Comparison of ENCODE assay signal across 6 cellular contexts in the genomic region with DNA sequence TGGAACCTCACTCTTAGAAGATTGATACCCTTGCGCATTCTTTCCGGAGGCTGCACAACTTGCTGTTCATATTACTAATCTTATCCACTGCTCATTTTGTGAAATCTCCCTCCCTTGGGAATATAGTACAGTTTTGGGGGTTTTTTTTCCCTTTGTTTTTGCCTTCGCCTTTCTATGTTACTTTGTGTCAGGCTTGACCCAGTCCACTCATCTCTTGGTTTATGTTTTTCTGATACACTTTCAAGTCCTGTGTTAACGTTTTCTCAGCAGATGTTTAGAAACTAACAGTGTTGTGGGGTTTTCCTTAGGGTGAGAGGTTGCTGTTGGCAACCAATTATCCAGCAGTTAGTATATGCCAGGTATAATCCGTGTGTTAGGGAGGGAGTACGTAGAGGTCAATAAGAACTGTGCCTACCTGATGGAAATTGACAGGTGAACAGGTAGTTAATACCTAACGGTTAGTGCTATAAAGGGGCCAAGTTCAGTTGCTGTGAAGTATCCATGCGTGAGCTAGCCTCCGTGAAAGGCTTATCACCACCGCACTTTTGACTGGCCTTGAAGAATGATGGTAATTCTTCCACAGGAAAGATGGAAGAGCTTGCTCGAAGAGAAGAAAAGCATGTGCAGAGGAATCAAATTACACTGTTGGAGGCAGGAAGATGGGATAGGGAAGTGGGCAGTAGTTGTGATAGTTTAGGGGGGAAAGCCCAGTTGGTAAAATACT. TPM values are rescaled to one million over a fixed set of nuclear protein-coding genes. Genes with fewer than 3 reads are reported as not detected.
A peak's percentile ranks its signal among the peaks of the same experiment; 100 is the strongest.
DNase-seq lines count a peak whose midpoint lies in the region; ATAC-seq lines count a peak whose summit lies in the region.

No MANE protein-coding gene starts in this region.

- no peaks in the 10 kb centered on the region for H3K27me3 Mint-ChIP-seq in activated T-helper 17 cell treated with anti-CD3 and anti-CD28 coated beads, Interleukin-2, amount 50 U/mL, for 72 hours

- H3K4me3 Mint-ChIP-seq in activated T-helper 17 cell treated with anti-CD3 and anti-CD28 coated beads, Interleukin-2, amount 50 U/mL, for 72 hours: peak overlapping the region; percentile 88

- peak overlapping the region; percentile 92 for H3K27ac Mint-ChIP-seq in activated T-helper 17 cell treated with anti-CD3 and anti-CD28 coated beads, Interleukin-2, amount 50 U/mL, for 72 hours

- DNase-seq in NCI-H1417 (lab: John Stamatoyannopoulos, UW) (peak in 2 of 3 experiments; percentile 60 to 76), NCI-H1417 treated with DMSO at 0.1 percent for 48 hours (lab: John Stamatoyannopoulos, UW) (no peak), lung microvascular endothelial cell (ENCODE audit: low read depth in 2 of 2) (peak; percentile 20 to 29)

- no peak for ATAC-seq in activated T-helper 17 cell treated with anti-CD3 and anti-CD28 coated beads, Interleukin-2, amount 50 U/mL, for 72 hours (replicated peaks)
- ATAC-seq in GM21723 (IDR thresholded peaks at IDR 0.05; ENCODE audit: unreplicated experiment): no peak
- ATAC-seq in GM18858 (IDR thresholded peaks at IDR 0.05; ENCODE audit: unreplicated experiment): no peak

- H3K36me3 Mint-ChIP-seq in activated T-helper 17 cell treated with anti-CD3 and anti-CD28 coated beads, Interleukin-2, amount 50 U/mL, for 72 hours (ENCODE audit: low read depth): peaks cover 78% of the 10 kb centered on the region

- no peaks in the 10 kb centered on the region for H3K9me3 Mint-ChIP-seq in activated T-helper 17 cell treated with anti-CD3 and anti-CD28 coated beads, Interleukin-2, amount 50 U/mL, for 72 hours

- H3K4me1 Mint-ChIP-seq in activated T-helper 17 cell treated with anti-CD3 and anti-CD28 coated beads, Interleukin-2, amount 50 U/mL, for 72 hours: peaks cover 28% of the 10 kb centered on the region

RNA-seq across cellular contexts. Expression of a gene that starts 1.4 kb away (rescaled TPM):
- 10 to 100 TPM; 23.3 to 25.0 TPM for total RNA-seq in activated T-helper 17 cell treated with anti-CD3 and anti-CD28 coated beads, Interleukin-2, amount 50 U/mL, for 72 hours
- 10.7 and 10.9 TPM in 2 replicates for total RNA-seq in lung microvascular endothelial cell

RNA-seq across cellular contexts. Expression of a gene that starts 2.0 kb away (rescaled TPM):
- total RNA-seq in activated T-helper 17 cell treated with anti-CD3 and anti-CD28 coated beads, Interleukin-2, amount 50 U/mL, for 72 hours: 10 to 100 TPM; 31.8 to 41.2 TPM
- total RNA-seq in lung microvascular endothelial cell: 8.5 TPM in 2 replicates

RNA-seq across cellular contexts. Expression of a gene that starts 21.1 kb away (rescaled TPM):
- total RNA-seq in activated T-helper 17 cell treated with anti-CD3 and anti-CD28 coated beads, Interleukin-2, amount 50 U/mL, for 72 hours: not detected
- not detected in 2 replicates for total RNA-seq in lung microvascular endothelial cell

RNA-seq across cellular contexts. Expression of a gene that starts 31.9 kb away (rescaled TPM):
- not detected for total RNA-seq in activated T-helper 17 cell treated with anti-CD3 and anti-CD28 coated beads, Interleukin-2, amount 50 U/mL, for 72 hours
- total RNA-seq in lung microvascular endothelial cell: not detected in 2 replicates

RNA-seq across cellular contexts. Expression of a gene that starts 35.1 kb away (rescaled TPM):
- total RNA-seq in activated T-helper 17 cell treated with anti-CD3 and anti-CD28 coated beads, Interleukin-2, amount 50 U/mL, for 72 hours: 1 to 10 TPM; 2.9 to 6.7 TPM
- total RNA-seq in lung microvascular endothelial cell: under 0.01 TPM in 2 replicates
